In the genomic region with DNA sequence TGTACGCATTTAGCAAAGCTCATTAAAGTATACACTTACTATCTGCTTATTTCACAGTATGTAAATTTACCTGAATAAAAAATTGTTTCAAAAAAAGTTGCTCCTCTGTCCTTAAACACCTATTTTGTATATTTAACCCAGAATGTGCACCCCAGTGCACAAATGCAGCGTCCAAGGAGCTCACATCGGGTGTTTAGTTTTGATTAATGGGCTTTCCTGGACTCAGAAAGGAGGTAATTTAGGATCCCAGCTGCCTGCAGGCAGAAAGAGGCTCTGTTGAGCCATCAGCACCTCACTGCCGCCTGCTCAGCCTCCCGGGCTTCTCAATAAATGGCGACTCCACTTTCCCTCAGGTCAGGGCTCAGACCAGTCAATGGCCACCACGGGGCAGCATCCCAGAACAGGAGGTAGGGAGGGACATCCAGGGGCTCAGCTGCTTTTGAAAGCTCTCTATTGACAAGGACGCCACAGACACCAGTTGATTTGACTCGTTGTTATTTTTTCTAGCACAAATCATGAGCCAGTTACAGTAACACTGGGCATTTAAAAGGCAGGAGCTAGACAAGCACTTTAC, we compare ENCODE assay signal across 17 cellular contexts.
DNase-seq lines count a peak whose midpoint lies in the region; ATAC-seq, FAIRE-seq and TF ChIP-seq lines count a peak whose summit lies in the region.
"Had no signal": no experiment of that assay in that cellular context is flagged by ENCODE, and none has a peak within 500 bp of the region (broad histone marks: within the 10 kb centered on the region; RNA-seq: fewer than 3 reads in every experiment).

No MANE protein-coding gene starts in this region.

- TF ChIP-seq EP300 in HepG2 (IDR thresholded peaks at IDR 0.05; ENCODE audit: low read depth in 2 of 2, low read length in 2 of 2) (no peak), HepG2 (CRISPR knock-in tag; IDR thresholded peaks at IDR 0.05; ENCODE audit: borderline replicate concordance) (no peak), K562 (IDR thresholded peaks at IDR 0.05; ENCODE audit: low read length) (no peak)

- intact Hi-C loops in HepG2 (cut with micrococcal nuclease; ENCODE audit: unreplicated experiment), result no loop called here
- intact Hi-C loops in right lobe of liver (cut with DNase I), result no loop called here
- intact Hi-C loops in K562 (cut with micrococcal nuclease), result loop anchor here (5.0 kb wide), 2 partner anchors 54 to 89 kb away; partner anchors contain the start of gene GFOD1
- intact Hi-C loops in kidney (cut with DNase I), result no loop called here

- no peaks in the 10 kb centered on the region for H3K27me3 ChIP-seq in HepG2 (ENCODE audit: control insufficient read depth in 1 of 2, insufficient read depth in 2 of 2, low read length in 2 of 2)
- H3K27me3 ChIP-seq in right lobe of liver, result no peaks in the 10 kb centered on the region
- H3K27me3 ChIP-seq in K562 (ENCODE audit: control insufficient read depth in 2 of 2, insufficient read depth in 2 of 2, low read length in 2 of 2), result peaks cover 0 to 6% of the 10 kb centered on the region in 2 experiments; a peak in 1 of 5 replicates
- no peaks in the 10 kb centered on the region for H3K27me3 ChIP-seq in keratinocyte (ENCODE audit: control insufficient read depth, extremely low read depth, insufficient read depth, low read length)
- H3K27me3 ChIP-seq: SJCRH30, tibial artery had no signal

- FAIRE-seq in HepG2 (lab: Jason Lieb, UNC), result no peak
- FAIRE-seq in K562 (lab: Jason Lieb, UNC), result no peak
- no peak for FAIRE-seq in keratinocyte (lab: Jason Lieb, UNC)
- FAIRE-seq in kidney (lab: Jason Lieb, UNC), result no peak
- FAIRE-seq: GM12892 had no signal

- in situ Hi-C loops in HepG2 (cut with HindIII; ENCODE audit: extremely low pct_ligation_motif_present, low pct_unique_long_range_greater_than_20kb) (no loop called here), K562 (cut with MboI) (no loop called here)

- DNase-seq in HepG2 (ENCODE audit: low spot score), result no peak
- no peak for DNase-seq in right lobe of liver
- DNase-seq in K562 (ENCODE audit: extremely low read depth in 1 of 4, low spot score in 3 of 4), result no peak
- no peak for DNase-seq in keratinocyte (ENCODE audit: low read depth, low spot score)
- no peak for DNase-seq in stimulated activated naive CD4-positive, alpha-beta T cell treated with Interleukin-2 at 50 U/mL for 16 hours (lab: John Stamatoyannopoulos, UW)
- DNase-seq in kidney, result no peak
- no peak for DNase-seq in SW 1271 (lab: John Stamatoyannopoulos, UW)
- DNase-seq in GM03348 (ENCODE audit: low spot score), result no peak
- DNase-seq: activated CD4-positive, alpha-beta T cell treated with anti-CD3 and anti-CD28 coated beads, Interleukin-2, amount 50 U/mL, for 48 hours; activated T-cell treated with anti-CD3 and anti-CD28 coated beads, Interleukin-2, amount 50 U/mL, for 72 hours; kidney glomerular epithelial cell; naive B cell; NCI-H2081; SJCRH30; stimulated activated CD4-positive, alpha-beta T cell treated with anti-CD3 and anti-CD28 coated beads, Interleukin-2, amount 100 ng/mL, for 24 hours; tibial artery had no signal

- H3K9ac ChIP-seq in HepG2 (ENCODE audit: insufficient read depth, low read depth, low read length), result no peak overlapping the region
- no peak overlapping the region; a peak in 1 of 4 replicates for H3K9ac ChIP-seq in K562 (ENCODE audit: insufficient read depth in 1 of 2, low read depth in 2 of 2, low read length in 2 of 2)
- peak overlapping the region; percentile 68 for H3K9ac ChIP-seq in keratinocyte (ENCODE audit: control insufficient read depth, extremely low read depth, insufficient read depth, low read length)
- H3K9ac ChIP-seq in kidney (ENCODE audit: low read length in 2 of 2), result no peak overlapping the region

- TF ChIP-seq RAD21 in HepG2 (CRISPR knock-in tag; IDR thresholded peaks at IDR 0.05) (no peak), K562 (CRISPR knock-in tag; conservative IDR thresholded peaks at IDR 0.05 in 1 of 2, IDR thresholded peaks at IDR 0.05 in 1 of 2) (peak in 1 of 2 experiments; percentile 25; a peak in 1 of 4 replicates)

- peak; percentile 49; the same call in 1 of the 3 replicates for ATAC-seq in HepG2
- ATAC-seq in right lobe of liver, result no peak
- no peak for ATAC-seq in K562
- ATAC-seq: activated T-cell treated with anti-CD3 and anti-CD28 coated beads, Interleukin-2, amount 50 U/mL, for 72 hours had no signal

- H3K79me2 ChIP-seq in HepG2 (ENCODE audit: insufficient read depth, low read length) (no peaks in the 10 kb centered on the region), K562 (ENCODE audit: control insufficient read depth, insufficient read depth, low read length) (no peaks in the 10 kb centered on the region), keratinocyte (ENCODE audit: control insufficient read depth, insufficient read depth, low read length) (peaks cover 22% of the 10 kb centered on the region)

- H4K20me1 ChIP-seq in HepG2 (ENCODE audit: insufficient read depth, low read length), result no peaks in the 10 kb centered on the region
- 0 out of 2 replicates have a peak, but pooled peaks cover 4% of the 10 kb centered on the region for H4K20me1 ChIP-seq in K562 (replicated peaks; ENCODE audit: control insufficient read depth, insufficient read depth, low read length)
- H4K20me1 ChIP-seq in keratinocyte (ENCODE audit: control insufficient read depth, extremely low read depth, insufficient read depth, low read length), result no peaks in the 10 kb centered on the region

- TF ChIP-seq CTCF in HepG2 (CRISPR knock-in tag; IDR thresholded peaks at IDR 0.05), result 0 out of 2 replicates have a peak, but pooled peaks have one; percentile 11
- no peak for TF ChIP-seq CTCF in right lobe of liver (IDR thresholded peaks at IDR 0.05)
- TF ChIP-seq CTCF in K562 (IDR thresholded peaks at IDR 0.05 in 2 of 3, conservative IDR thresholded peaks at IDR 0.05 in 1 of 3; ENCODE audit: insufficient read depth in 2 of 3, low read depth in 1 of 3, low read length in 3 of 3), result no peak
- no peak for TF ChIP-seq CTCF in keratinocyte (optimal IDR thresholded peaks at IDR 0.05 in 1 of 3, IDR thresholded peaks at IDR 0.05 in 1 of 3, conservative IDR thresholded peaks at IDR 0.05 in 1 of 3; ENCODE audit: extremely low read depth in 1 of 3, insufficient read depth in 2 of 3, low read length in 3 of 3)
- TF ChIP-seq CTCF in kidney (IDR thresholded peaks at IDR 0.05; ENCODE audit: borderline replicate concordance, extremely low read depth, insufficient read depth), result no peak

- no peak overlapping the region for H3K27ac ChIP-seq in HepG2 (ENCODE audit: extremely low read length, insufficient read depth, low read length)
- no peak overlapping the region for H3K27ac ChIP-seq in right lobe of liver
- no peak overlapping the region for H3K27ac ChIP-seq in K562 (ENCODE audit: extremely low read depth, low read depth, low read length)
- H3K27ac ChIP-seq in keratinocyte (ENCODE audit: control insufficient read depth, insufficient read depth, low read length), result peak overlapping the region; percentile 60
- H3K27ac ChIP-seq in kidney (ENCODE audit: low read depth in 2 of 2, low read length in 2 of 2), result no peak overlapping the region
- H3K27ac ChIP-seq: SJCRH30 had no signal

- H3K4me1 ChIP-seq in HepG2 (ENCODE audit: insufficient read depth, low read length) (peaks cover 20% of the 10 kb centered on the region), right lobe of liver (peaks cover 0 to 15% (median 10%) of the 10 kb centered on the region in 4 donors), K562 (replicated peaks in 1 of 2; ENCODE audit: control insufficient read depth in 2 of 2, insufficient read depth in 2 of 2, low read length in 2 of 2) (peaks cover 13 to 24% of the 10 kb centered on the region in 2 experiments), keratinocyte (ENCODE audit: control insufficient read depth, extremely low read depth, insufficient read depth, low read length) (peaks cover 36% of the 10 kb centered on the region), kidney (ENCODE audit: control insufficient read depth in 1 of 2, insufficient read depth in 1 of 2, low read depth in 1 of 2, low read length in 2 of 2) (no peaks in the 10 kb centered on the region)
- H3K4me1 ChIP-seq: SJCRH30 had no signal

- POLR2A ChIA-PET in HepG2 (lab: Yijun Ruan, JAX) (interaction anchor here (1.5 kb wide), 1 partner anchor 70 kb away, joined by 3 read pairs; the partner anchor contains the start of gene TBC1D7), K562 (lab: Yijun Ruan, JAX) (interaction anchor here (1.1 kb wide), 1 partner anchor 112 kb away, joined by 3 read pairs; no protein-coding TSS in a partner anchor)

- WGBS in HepG2 (ENCODE audit: low lambda C conversion rate), result 87% methylated on average over 9 of the region's 9 CpGs
- 81% methylated on average over 9 of the region's 9 CpGs for WGBS in right lobe of liver (ENCODE audit: insufficient coverage, low coverage, low lambda C conversion rate, missing lambda C conversion rate)
- 45% methylated on average over 9 of the region's 9 CpGs for WGBS in K562 (ENCODE audit: insufficient coverage, low coverage, missing lambda C conversion rate)

- TF ChIP-seq POLR2A in HepG2 (IDR thresholded peaks at IDR 0.05; ENCODE audit: insufficient read depth in 1 of 2, low read depth in 2 of 2, low read length in 2 of 2), result no peak
- no peak for TF ChIP-seq POLR2A in right lobe of liver (IDR thresholded peaks at IDR 0.05)
- TF ChIP-seq POLR2A in K562 (conservative IDR thresholded peaks at IDR 0.05), result no peak

- H3K4me2 ChIP-seq in HepG2 (ENCODE audit: low read depth, low read length) (no peak overlapping the region), K562 (ENCODE audit: insufficient read depth, low read length) (no peak overlapping the region), keratinocyte (ENCODE audit: control insufficient read depth, extremely low read depth, insufficient read depth, low read depth, low read length) (peak overlapping the region; percentile 80)

- H3K4me3 ChIP-seq in HepG2 (replicated peaks in 1 of 3; ENCODE audit: insufficient read depth in 1 of 3, low read depth in 2 of 3, low read length in 3 of 3) (no peak overlapping the region), right lobe of liver (no peak overlapping the region), K562 (no peak overlapping the region), keratinocyte (ENCODE audit: control insufficient read depth in 2 of 3, extremely low read depth in 1 of 3, insufficient read depth in 2 of 3, low read depth in 1 of 3, low read length in 3 of 3) (peak overlapping the region in 2 of 3 experiments; percentile 39 to 53), kidney (ENCODE audit: low read length in 2 of 2) (no peak overlapping the region)
- H3K4me3 ChIP-seq: SJCRH30, tibial artery had no signal

- BruUV-seq in HepG2 (replicated peaks; lab: Mats Ljungman, UMichigan), result no TSS peak
- BruUV-seq in K562 (replicated peaks; lab: Mats Ljungman, UMichigan), result no TSS peak

- H3K9me3 ChIP-seq in HepG2 (ENCODE audit: low read length) (no peaks in the 10 kb centered on the region), right lobe of liver (no peaks in the 10 kb centered on the region), K562 (replicated peaks; ENCODE audit: control insufficient read depth, insufficient read depth, low read depth, low read length) (no peaks in the 10 kb centered on the region), keratinocyte (ENCODE audit: control insufficient read depth, low read depth, low read length) (no peaks in the 10 kb centered on the region), kidney (ENCODE audit: control insufficient read depth in 1 of 2, low read length in 2 of 2) (no peaks in the 10 kb centered on the region)
- H3K9me3 ChIP-seq: SJCRH30, tibial artery had no signal

- H3K36me3 ChIP-seq in HepG2 (replicated peaks in 1 of 2; ENCODE audit: control insufficient read depth in 1 of 2, insufficient read depth in 2 of 2, low read length in 2 of 2) (no peaks in the 10 kb centered on the region), right lobe of liver (no peaks in the 10 kb centered on the region), K562 (ENCODE audit: control insufficient read depth, insufficient read depth, low read length) (no peaks in the 10 kb centered on the region), keratinocyte (ENCODE audit: control insufficient read depth in 2 of 2, extremely low read depth in 1 of 2, insufficient read depth in 2 of 2, low read length in 2 of 2) (no peaks in the 10 kb centered on the region), kidney (ENCODE audit: control insufficient read depth in 1 of 2, insufficient read depth in 2 of 2, low read length in 2 of 2) (no peaks in the 10 kb centered on the region)
- H3K36me3 ChIP-seq: SJCRH30, tibial artery had no signal

- CTCF ChIA-PET in HepG2 (lab: Yijun Ruan, JAX; ENCODE audit: low intra/inter-chr PET ratio, low total read pairs) (no interaction called here), K562 (lab: Yijun Ruan, JAX; ENCODE audit: low intra/inter-chr PET ratio) (interaction anchor here (0.6 kb wide), 1 partner anchor 1886 kb away, joined by 3 read pairs; no protein-coding TSS in a partner anchor)

- dilution Hi-C loops in keratinocyte (cut with MboI; ENCODE audit: extremely low pct_ligation_motif_present, low sequenced_read_pairs), result no loop called here

- H3K9me1 ChIP-seq in K562 (ENCODE audit: control insufficient read depth, insufficient read depth, low read length) (peaks cover 4% of the 10 kb centered on the region), keratinocyte (ENCODE audit: control insufficient read depth, extremely low read depth, insufficient read depth, low read length) (no peaks in the 10 kb centered on the region)

- H2AFZ ChIP-seq in HepG2 (ENCODE audit: low read length) (no peak overlapping the region), K562 (ENCODE audit: low read depth, low read length) (no peak overlapping the region), keratinocyte (ENCODE audit: control insufficient read depth, low read length) (peak overlapping the region; percentile 14)

Comparison
In these comparisons a context has a peak if more than half of its experiments do, and no peak if none do; other contexts are left out.
1. H3K4me3 ChIP-seq: peak in keratinocyte (2 of 3); none in HepG2 (0 of 3), right lobe of liver (0 of 3), K562 (single experiment) and kidney (0 of 2).
2. Of the 241 proteins assayed by ChIP-seq in both HepG2 and K562: peak only in HepG2: CTCF; only in K562: MEIS2; in both: none; in neither: 238; mixed calls (peak in some experiments, not most) for 1.